ENCODE assay signal across 14 cellular contexts in genomic region chr4:16626945-16627344, GRCh38.
A peak's percentile ranks its signal among the peaks of the same experiment; 100 is the strongest.
DNase-seq lines count a peak whose midpoint lies in the region; ATAC-seq and TF ChIP-seq lines count a peak whose summit lies in the region.
"Had no signal": no experiment of that assay in that cellular context is flagged by ENCODE, and none has a peak within 500 bp of the region (broad histone marks: within the 10 kb centered on the region; RNA-seq: fewer than 3 reads in every experiment).

No MANE protein-coding gene starts in this region.

- 42% methylated on average over 5 of the region's 5 CpGs for WGBS in suprapubic skin

- H3K27me3 ChIP-seq in right atrium auricular region = no peaks in the 10 kb centered on the region
- H3K27me3 ChIP-seq in suprapubic skin = no peaks in the 10 kb centered on the region
- H3K27me3 ChIP-seq: upper lobe of left lung had no signal

- no peak overlapping the region for H3K27ac ChIP-seq in right atrium auricular region
- H3K27ac ChIP-seq in suprapubic skin = no peak overlapping the region

- H3K4me1 ChIP-seq in right atrium auricular region (no peaks in the 10 kb centered on the region), suprapubic skin (no peaks in the 10 kb centered on the region)
- H3K4me1 ChIP-seq: upper lobe of left lung had no signal

- TF ChIP-seq CTCF in right atrium auricular region (IDR thresholded peaks at IDR 0.05) = no peak
- no peak for TF ChIP-seq CTCF in suprapubic skin (IDR thresholded peaks at IDR 0.05)

- H3K36me3 ChIP-seq in right atrium auricular region (no peaks in the 10 kb centered on the region), suprapubic skin (no peaks in the 10 kb centered on the region)
- H3K36me3 ChIP-seq: upper lobe of left lung had no signal

- H3K4me3 ChIP-seq in right atrium auricular region (no peak overlapping the region), suprapubic skin (no peak overlapping the region)
- H3K4me3 ChIP-seq: upper lobe of left lung had no signal

- no peak for TF ChIP-seq POLR2A in suprapubic skin (IDR thresholded peaks at IDR 0.05)

- no peaks in the 10 kb centered on the region for H3K9me3 ChIP-seq in right atrium auricular region
- H3K9me3 ChIP-seq in suprapubic skin = no peaks in the 10 kb centered on the region
- H3K9me3 ChIP-seq: upper lobe of left lung had no signal

- ATAC-seq in GM19328 (IDR thresholded peaks at IDR 0.05; ENCODE audit: unreplicated experiment) = no peak
- ATAC-seq: activated CD8-positive, alpha-beta T cell treated with anti-CD3 and anti-CD28 coated beads for 36 hours; naive thymus-derived CD4-positive, alpha-beta T cell had no signal

- DNase-seq in HCEC 1CT (peak; percentile 88), astrocyte of the hippocampus (ENCODE audit: low read depth, low spot score) (peak; percentile 89), right atrium auricular region (ENCODE audit: low spot score) (peak; percentile 69), suprapubic skin (ENCODE audit: low spot score in 2 of 2) (peak; percentile 75 to 81), NCI-H2196 treated with DMSO at 0.1 percent for 48 hours (lab: John Stamatoyannopoulos, UW; ENCODE audit: unreplicated experiment) (no peak)
- DNase-seq in stimulated activated CD4-positive, alpha-beta T cell treated with anti-CD3 and anti-CD28 coated beads, Interleukin-4, amount 100 ng/mL, for 24 hours = no peak
- no peak for DNase-seq in activated CD4-positive, alpha-beta T cell treated with anti-CD3 and anti-CD28 coated beads for 4 hours
- DNase-seq: activated CD8-positive, alpha-beta T cell treated with anti-CD3 and anti-CD28 coated beads for 36 hours; glutamatergic neuron; naive thymus-derived CD4-positive, alpha-beta T cell; NCI-H2107; SHP77 treated with DMSO at 0.1 percent for 48 hours; upper lobe of left lung had no signal

- TF ChIP-seq EP300 in suprapubic skin (IDR thresholded peaks at IDR 0.05) = no peak

Comparison
In these comparisons a context has a peak if more than half of its experiments do, and no peak if none do; other contexts are left out.
1. DNase-seq: peak in HCEC 1CT (single experiment), astrocyte of the hippocampus (single experiment), right atrium auricular region (single experiment) and suprapubic skin (2 of 2); none in stimulated activated CD4-positive, alpha-beta T cell treated with anti-CD3 and anti-CD28 coated beads, Interleukin-4, amount 100 ng/mL, for 24 hours (single experiment), NCI-H2196 treated with DMSO at 0.1 percent for 48 hours (single experiment) and activated CD4-positive, alpha-beta T cell treated with anti-CD3 and anti-CD28 coated beads for 4 hours (0 of 2).